In genomic region chr7:137895301-137896201, GRCh38 we compare ENCODE assay signal across 10 cellular contexts. TPM values are rescaled to one million over a fixed set of nuclear protein-coding genes. Genes with fewer than 3 reads are reported as not detected.
A peak's percentile ranks its signal among the peaks of the same experiment; 100 is the strongest.
DNase-seq lines count a peak whose midpoint lies in the region; ATAC-seq and TF ChIP-seq lines count a peak whose summit lies in the region.
"Had no signal": no experiment of that assay in that cellular context is flagged by ENCODE, and none has a peak within 500 bp of the region (broad histone marks: within the 10 kb centered on the region; RNA-seq: fewer than 3 reads in every experiment).

No MANE protein-coding gene starts in this region.

- H3K9me3 ChIP-seq in neural cell (ENCODE audit: low read length) = no peaks in the 10 kb centered on the region
- H3K9me3 ChIP-seq: pancreas had no signal

- no peaks in the 10 kb centered on the region for H3F3A ChIP-seq in neural cell (ENCODE audit: insufficient read depth, low read length, poor library complexity, severe bottlenecking)

- DNase-seq in activated CD4-positive, alpha-beta T cell treated with anti-CD3 and anti-CD28 coated beads for 48 hours = peak; percentile 56
- DNase-seq in activated CD4-positive, alpha-beta T cell treated with anti-CD3 and anti-CD28 coated beads, Interleukin-2, amount 50 U/mL, for 4 hours = no peak
- DNase-seq in NCI-H446 (lab: John Stamatoyannopoulos, UW) = no peak
- DNase-seq in iPS-NIHi11 (ENCODE audit: low spot score) = no peak
- no peak for DNase-seq in hippocampal formation (lab: John Stamatoyannopoulos, UW)
- DNase-seq: effector CD4-positive, alpha-beta T cell; pancreas had no signal

- ATAC-seq in GM21515 (IDR thresholded peaks at IDR 0.05; ENCODE audit: unreplicated experiment) = peak; percentile 73
- peak; percentile 76 for ATAC-seq in HG03196 (IDR thresholded peaks at IDR 0.05; ENCODE audit: unreplicated experiment)

- no peak overlapping the region for H3K9ac ChIP-seq in neural cell (ENCODE audit: low read length)

- TF ChIP-seq RAD21 in neural cell (conservative IDR thresholded peaks at IDR 0.05) = peak; percentile 21

- no peaks in the 10 kb centered on the region for H4K20me1 ChIP-seq in neural cell (ENCODE audit: insufficient read depth)

- H2AFZ ChIP-seq in neural cell (ENCODE audit: low read depth, low read length) = no peak overlapping the region

- H3K27me3 ChIP-seq in neural cell (ENCODE audit: insufficient read depth, low read depth, low read length) = no peaks in the 10 kb centered on the region
- H3K27me3 ChIP-seq: pancreas had no signal

- no peaks in the 10 kb centered on the region for H3K9me2 ChIP-seq in neural cell (ENCODE audit: insufficient read depth, low read length)

- H3K36me3 ChIP-seq in neural cell (ENCODE audit: insufficient read depth, low read length) = no peaks in the 10 kb centered on the region

- no peaks in the 10 kb centered on the region for H3K79me2 ChIP-seq in neural cell (replicated peaks; ENCODE audit: insufficient read depth, low read length)

- peak overlapping the region; percentile 51 for H3K27ac ChIP-seq in neural cell (ENCODE audit: low read length)
- H3K27ac ChIP-seq: pancreas had no signal

- no peak for TF ChIP-seq EP300 in neural cell (conservative IDR thresholded peaks at IDR 0.05; ENCODE audit: poor library complexity, severe bottlenecking)

- H3K4me2 ChIP-seq in neural cell (ENCODE audit: low read length) = no peak overlapping the region

- peak overlapping the region; percentile 17 for H3K4me3 ChIP-seq in neural cell (ENCODE audit: low read length)
- H3K4me3 ChIP-seq: pancreas had no signal

- TF ChIP-seq CTCF in neural cell (IDR thresholded peaks at IDR 0.05; ENCODE audit: poor library complexity, severe bottlenecking) = no peak

TF ChIP-seq in neural cell, 6 proteins besides CTCF, POLR2A, EP300 and RAD21:
- TF ChIP-seq SMC3 (conservative IDR thresholded peaks at IDR 0.05; ENCODE audit: poor library complexity) = peak; percentile 37
- TF ChIP-seq EZH2 (IDR thresholded peaks at IDR 0.05; ENCODE audit: borderline replicate concordance, insufficient read depth, low read length, poor library complexity, severe bottlenecking) = no peak
- no peak for TF ChIP-seq TAF1 (IDR thresholded peaks at IDR 0.05; ENCODE audit: low read depth)
- peak; percentile 96 for TF ChIP-seq REST (IDR thresholded peaks at IDR 0.05; ENCODE audit: borderline replicate concordance)
- TF ChIP-seq MXI1 (conservative IDR thresholded peaks at IDR 0.05; ENCODE audit: poor library complexity, severe bottlenecking) = no peak
- TF ChIP-seq POLR2AphosphoS5 (IDR thresholded peaks at IDR 0.05) = peak; percentile 62

RNA-seq across cellular contexts. Expression of gene DGKI, which starts 48.8 kb away (rescaled TPM):
- 15.7 and 15.8 TPM in 2 replicates for polyA plus RNA-seq in neural cell
- 85.0 and 91.0 TPM in 2 replicates for polyA minus RNA-seq in neural cell
